Comparison of ENCODE assay signal across 8 cellular contexts in genomic region chr13:100646030-100646673, GRCh38. TPM values are rescaled to one million over a fixed set of nuclear protein-coding genes. Genes with fewer than 3 reads are reported as not detected.
DNase-seq lines count a peak whose midpoint lies in the region; ATAC-seq, FAIRE-seq and TF ChIP-seq lines count a peak whose summit lies in the region.

No MANE protein-coding gene starts in this region.

- H3K4me1 ChIP-seq in keratinocyte (ENCODE audit: control insufficient read depth, extremely low read depth, insufficient read depth, low read length): no peaks in the 10 kb centered on the region

- no peaks in the 10 kb centered on the region for H3K9me3 ChIP-seq in keratinocyte (ENCODE audit: control insufficient read depth, low read depth, low read length)

- no peaks in the 10 kb centered on the region for H3K79me2 ChIP-seq in keratinocyte (ENCODE audit: control insufficient read depth, insufficient read depth, low read length)

- no peaks in the 10 kb centered on the region for H3K9me1 ChIP-seq in keratinocyte (ENCODE audit: control insufficient read depth, extremely low read depth, insufficient read depth, low read length)

- no peak overlapping the region for H3K9ac ChIP-seq in keratinocyte (ENCODE audit: control insufficient read depth, extremely low read depth, insufficient read depth, low read length)

- TF ChIP-seq POLR2A in GM18505 (IDR thresholded peaks at IDR 0.05; ENCODE audit: borderline replicate concordance, extremely low read depth, insufficient read depth, insufficient read length): no peak

- H3K27ac ChIP-seq in VCaP (no peak overlapping the region), keratinocyte (ENCODE audit: control insufficient read depth, insufficient read depth, low read length) (no peak overlapping the region)

- H3K36me3 ChIP-seq in keratinocyte (ENCODE audit: control insufficient read depth in 2 of 2, extremely low read depth in 1 of 2, insufficient read depth in 2 of 2, low read length in 2 of 2): no peaks in the 10 kb centered on the region

- no peaks in the 10 kb centered on the region for H4K20me1 ChIP-seq in keratinocyte (ENCODE audit: control insufficient read depth, extremely low read depth, insufficient read depth, low read length)

- H3K4me2 ChIP-seq in keratinocyte (ENCODE audit: control insufficient read depth, extremely low read depth, insufficient read depth, low read depth, low read length): no peak overlapping the region

- FAIRE-seq in keratinocyte (lab: Jason Lieb, UNC): no peak

- no peak overlapping the region for H2AFZ ChIP-seq in keratinocyte (ENCODE audit: control insufficient read depth, low read length)

- peak; percentile 36 for DNase-seq in ACHN
- DNase-seq in HCEC 1CT: peak; percentile 31
- DNase-seq in keratinocyte (ENCODE audit: low read depth, low spot score): no peak
- DNase-seq in NCI-H2029 (lab: John Stamatoyannopoulos, UW): no peak
- no peak for DNase-seq in GM13977 (ENCODE audit: low spot score)
- no peak for DNase-seq in activated T-cell treated with anti-CD3 and anti-CD28 coated beads, Interleukin-2, amount 50 U/mL, for 1 hour

- ATAC-seq in GM18505 (IDR thresholded peaks at IDR 0.05; ENCODE audit: unreplicated experiment): no peak

- TF ChIP-seq CTCF in VCaP (conservative IDR thresholded peaks at IDR 0.05) (peak; percentile 86), keratinocyte (optimal IDR thresholded peaks at IDR 0.05 in 1 of 3, IDR thresholded peaks at IDR 0.05 in 1 of 3, conservative IDR thresholded peaks at IDR 0.05 in 1 of 3; ENCODE audit: extremely low read depth in 1 of 3, insufficient read depth in 2 of 3, low read length in 3 of 3) (peak; percentile 53 to 60 (median 54)), GM13977 (IDR thresholded peaks at IDR 0.05; ENCODE audit: extremely low read depth, insufficient read depth, missing control alignments) (no peak)

- dilution Hi-C loops in keratinocyte (cut with MboI; ENCODE audit: extremely low pct_ligation_motif_present, low sequenced_read_pairs): no loop called here

- no peaks in the 10 kb centered on the region for H3K27me3 ChIP-seq in keratinocyte (ENCODE audit: control insufficient read depth, extremely low read depth, insufficient read depth, low read length)

- in situ Hi-C loops in ACHN (cut with HindIII; ENCODE audit: low pct_ligation_motif_present, low pct_unique_long_range_greater_than_20kb, low sequenced_read_pairs): no loop called here
- in situ Hi-C loops in GM13977 (cut with MboI; ENCODE audit: low pct_unique_long_range_greater_than_20kb, low sequenced_read_pairs, unreplicated experiment): no loop called here

- no peak overlapping the region for H3K4me3 ChIP-seq in keratinocyte (ENCODE audit: control insufficient read depth in 2 of 3, extremely low read depth in 1 of 3, insufficient read depth in 2 of 3, low read depth in 1 of 3, low read length in 3 of 3)

RNA-seq across cellular contexts. Expression of gene TMTC4, which starts 28.4 kb away (rescaled TPM):
- polyA plus RNA-seq in keratinocyte: 4.6 to 6.8 TPM (median 6.5 TPM) in 3 replicates
- polyA plus RNA-seq in keratinocyte (2011; ENCODE audit: low read depth): 2.8 TPM
- polyA plus RNA-seq in keratinocyte (2011; cell fraction: cytosol; rRNA removed): 4.1 TPM in 2 replicates
- polyA plus RNA-seq in keratinocyte (2011; cell fraction: nucleus; rRNA removed): 11.5 and 11.6 TPM in 2 replicates
- polyA plus RNA-seq in keratinocyte (2012; ENCODE audit: low replicate concordance): 4.1 and 4.6 TPM in 2 replicates
- 5.5 to 7.7 TPM (median 6.3 TPM) in 3 replicates for polyA minus RNA-seq in keratinocyte
- polyA minus RNA-seq in keratinocyte (2011; cell fraction: cytosol; rRNA and poly(A)+ RNA removed): 5.0 TPM
- 9.3 and 10.1 TPM in 2 replicates for polyA minus RNA-seq in keratinocyte (2011; cell fraction: nucleus; rRNA and poly(A)+ RNA removed)

RNA-seq across cellular contexts. Expression of gene GGACT, which starts 57.6 kb away (rescaled TPM):
- 5.6 to 8.2 TPM (median 6.2 TPM) in 3 replicates for polyA plus RNA-seq in keratinocyte
- 3.1 TPM for polyA plus RNA-seq in keratinocyte (2011; ENCODE audit: low read depth)
- 7.8 and 8.4 TPM in 2 replicates for polyA plus RNA-seq in keratinocyte (2011; cell fraction: cytosol; rRNA removed)
- 4.0 and 5.1 TPM in 2 replicates for polyA plus RNA-seq in keratinocyte (2011; cell fraction: nucleus; rRNA removed)
- polyA plus RNA-seq in keratinocyte (2012; ENCODE audit: low replicate concordance): 6.5 and 9.3 TPM in 2 replicates
- polyA minus RNA-seq in keratinocyte: 0.85 to 3.7 TPM (median 2.7 TPM) in 3 replicates
- 4.6 TPM for polyA minus RNA-seq in keratinocyte (2011; cell fraction: cytosol; rRNA and poly(A)+ RNA removed)
- 4.4 and 5.5 TPM in 2 replicates for polyA minus RNA-seq in keratinocyte (2011; cell fraction: nucleus; rRNA and poly(A)+ RNA removed)

Comparison
In these comparisons a context has a peak if more than half of its experiments do, and no peak if none do; other contexts are left out.
1. DNase-seq: peak in ACHN (single experiment) and HCEC 1CT (single experiment); none in keratinocyte (single experiment), NCI-H2029 (single experiment), GM13977 (single experiment) and activated T-cell treated with anti-CD3 and anti-CD28 coated beads, Interleukin-2, amount 50 U/mL, for 1 hour (single experiment).